Comparison of ENCODE assay signal across 11 cellular contexts in the genomic region with DNA sequence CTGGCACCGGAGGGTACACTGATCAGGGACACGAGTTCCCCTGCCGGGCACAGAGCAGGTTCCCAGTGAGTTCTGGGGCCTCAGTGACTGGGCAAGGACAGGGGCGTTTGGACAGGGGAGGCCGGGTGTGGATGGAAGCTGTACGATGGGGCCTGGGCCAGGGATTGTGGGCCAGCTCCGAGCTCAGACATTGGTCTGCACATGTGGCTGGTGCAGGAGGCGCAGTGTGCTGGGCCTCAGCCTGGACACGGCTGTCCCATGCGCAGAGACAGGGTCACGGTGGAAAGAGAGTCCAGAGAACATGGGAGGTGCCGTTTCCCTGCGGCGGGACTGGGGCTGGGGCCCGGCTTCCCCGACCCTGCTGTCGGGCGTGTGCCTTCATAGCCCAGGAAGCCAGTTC.
DNase-seq lines count a peak whose midpoint lies in the region; ATAC-seq and TF ChIP-seq lines count a peak whose summit lies in the region.
"Had no signal": no experiment of that assay in that cellular context is flagged by ENCODE, and none has a peak within 500 bp of the region (broad histone marks: within the 10 kb centered on the region; RNA-seq: fewer than 3 reads in every experiment).

No MANE protein-coding gene starts in this region.

- H3K4me1 ChIP-seq in SJSA1 (replicated peaks) (peaks cover 39% of the 10 kb centered on the region), heart right ventricle (peaks cover 23 to 56% (median 38%) of the 10 kb centered on the region in 9 donors), urinary bladder (ENCODE audit: insufficient read depth) (peaks cover 2% of the 10 kb centered on the region)

- WGBS in heart right ventricle, 2 donors, result 56 to 69% methylated on average over 18 of the region's 18 CpGs
- WGBS in urinary bladder, result 47% methylated on average over 18 of the region's 18 CpGs

- H3K9me3 ChIP-seq in SJSA1 (replicated peaks) (peaks cover 17% of the 10 kb centered on the region), heart right ventricle (peaks cover 0 to 26% (median 4%) of the 10 kb centered on the region in 11 donors), T-helper 17 cell (ENCODE audit: control insufficient read depth, low read length, poor library complexity, severe bottlenecking) (peaks cover 2% of the 10 kb centered on the region)

- CTCF ChIA-PET in activated CD4-positive, alpha-beta memory T cell treated with anti-CD3 and anti-CD28 coated beads, Interleukin-2, amount 10 ng/mL, durations not matched to agents 7 days and 5 days (lab: Charles Lee), result no interaction called here
- CTCF ChIA-PET in activated CD4-positive, alpha-beta T cell treated with anti-CD3 and anti-CD28 coated beads for 36 hours (lab: Charles Lee), result no interaction called here

- POLR2A ChIA-PET in activated CD4-positive, alpha-beta memory T cell treated with anti-CD3 and anti-CD28 coated beads, Interleukin-2, amount 10 ng/mL, durations not matched to agents 7 days and 5 days (lab: Charles Lee), result no interaction called here
- POLR2A ChIA-PET in activated CD4-positive, alpha-beta T cell treated with anti-CD3 and anti-CD28 coated beads for 36 hours (lab: Charles Lee), result no interaction called here

- H3K4me1 Mint-ChIP-seq in osteocyte (ENCODE audit: unreplicated experiment), result peaks cover 32% of the 10 kb centered on the region
- H3K4me1 Mint-ChIP-seq in T-helper 17 cell, result no peaks in the 10 kb centered on the region
- no peaks in the 10 kb centered on the region for H3K4me1 Mint-ChIP-seq in activated CD4-positive, alpha-beta memory T cell treated with anti-CD3 and anti-CD28 coated beads, Interleukin-2, amount 10 ng/mL, durations not matched to agents 7 days and 5 days
- no peaks in the 10 kb centered on the region for H3K4me1 Mint-ChIP-seq in activated CD4-positive, alpha-beta T cell treated with anti-CD3 and anti-CD28 coated beads for 36 hours

- no peak overlapping the region for H3K4me3 ChIP-seq in SJSA1
- no peak overlapping the region for H3K4me3 ChIP-seq in heart right ventricle
- no peak overlapping the region for H3K4me3 ChIP-seq in urinary bladder (ENCODE audit: low read depth, low read length)

- no peak for TF ChIP-seq CTCF in heart right ventricle (IDR thresholded peaks at IDR 0.05)
- no peak for TF ChIP-seq CTCF in osteocyte (IDR thresholded peaks at IDR 0.05)

- intact Hi-C loops in heart right ventricle (cut with DNase I), result loop anchor here in 3 of 10 donors (2.0 to 5.0 kb wide), 3 partner anchors 57 to 62 kb away; partner anchors contain the start of gene CDKN1C (in 2 of the 3)
- intact Hi-C loops in activated CD4-positive, alpha-beta T cell treated with anti-CD3 and anti-CD28 coated beads for 36 hours (cut with DNase I, micrococcal nuclease), result no loop called here

- H3K27me3 Mint-ChIP-seq in osteocyte (ENCODE audit: unreplicated experiment) (no peaks in the 10 kb centered on the region), T-helper 17 cell (no peaks in the 10 kb centered on the region)
- H3K27me3 Mint-ChIP-seq in activated CD4-positive, alpha-beta memory T cell treated with anti-CD3 and anti-CD28 coated beads, Interleukin-2, amount 10 ng/mL, durations not matched to agents 7 days and 5 days, result no peaks in the 10 kb centered on the region
- H3K27me3 Mint-ChIP-seq in activated CD4-positive, alpha-beta T cell treated with anti-CD3 and anti-CD28 coated beads for 36 hours, result no peaks in the 10 kb centered on the region

- H3K27ac ChIP-seq in SJSA1 (peak overlapping the region; percentile 94), heart right ventricle (peak overlapping the region; percentile 8 to 96 (median 88)), urinary bladder (ENCODE audit: low read depth) (peak overlapping the region; percentile 89)

- no peaks in the 10 kb centered on the region for H3K36me3 ChIP-seq in SJSA1
- no peaks in the 10 kb centered on the region for H3K36me3 ChIP-seq in heart right ventricle
- H3K36me3 ChIP-seq in urinary bladder (ENCODE audit: insufficient read depth), result no peaks in the 10 kb centered on the region

- H3K9me3 Mint-ChIP-seq in osteocyte (ENCODE audit: unreplicated experiment), result peaks cover 38% of the 10 kb centered on the region
- H3K9me3 Mint-ChIP-seq in activated CD4-positive, alpha-beta memory T cell treated with anti-CD3 and anti-CD28 coated beads, Interleukin-2, amount 10 ng/mL, durations not matched to agents 7 days and 5 days, result peaks cover 51% of the 10 kb centered on the region
- peaks cover 33% of the 10 kb centered on the region for H3K9me3 Mint-ChIP-seq in activated CD4-positive, alpha-beta T cell treated with anti-CD3 and anti-CD28 coated beads for 36 hours (ENCODE audit: low read depth)

- H3K36me3 Mint-ChIP-seq in osteocyte (ENCODE audit: unreplicated experiment), result peaks cover 11% of the 10 kb centered on the region
- peaks cover 6% of the 10 kb centered on the region for H3K36me3 Mint-ChIP-seq in T-helper 17 cell (ENCODE audit: low read depth)
- H3K36me3 Mint-ChIP-seq in activated CD4-positive, alpha-beta memory T cell treated with anti-CD3 and anti-CD28 coated beads, Interleukin-2, amount 10 ng/mL, durations not matched to agents 7 days and 5 days (ENCODE audit: low read depth), result peaks cover 17% of the 10 kb centered on the region
- peaks cover 22% of the 10 kb centered on the region for H3K36me3 Mint-ChIP-seq in activated CD4-positive, alpha-beta T cell treated with anti-CD3 and anti-CD28 coated beads for 36 hours (ENCODE audit: low read depth)

- ATAC-seq in heart right ventricle (peak; percentile 16 to 65 (median 42)), T-helper 17 cell (no peak)
- no peak for ATAC-seq in activated CD4-positive, alpha-beta T cell treated with anti-CD3 and anti-CD28 coated beads for 36 hours

- H3K27ac Mint-ChIP-seq in osteocyte (ENCODE audit: unreplicated experiment) (peak overlapping the region; percentile 70), T-helper 17 cell (no peak overlapping the region)
- no peak overlapping the region for H3K27ac Mint-ChIP-seq in activated CD4-positive, alpha-beta memory T cell treated with anti-CD3 and anti-CD28 coated beads, Interleukin-2, amount 10 ng/mL, durations not matched to agents 7 days and 5 days
- no peak overlapping the region for H3K27ac Mint-ChIP-seq in activated CD4-positive, alpha-beta T cell treated with anti-CD3 and anti-CD28 coated beads for 36 hours

- DNase-seq in SJSA1 (ENCODE audit: low read depth in 1 of 2, low spot score in 2 of 2) (no peak), heart right ventricle (no peak), osteocyte (ENCODE audit: extremely low spot score, unreplicated experiment) (no peak), T-helper 17 cell (no peak)
- no peak for DNase-seq in activated CD4-positive, alpha-beta memory T cell treated with anti-CD3 and anti-CD28 coated beads, Interleukin-2, amount 10 ng/mL, durations not matched to agents 7 days and 5 days
- no peak for DNase-seq in activated CD4-positive, alpha-beta T cell treated with anti-CD3 and anti-CD28 coated beads for 36 hours
- DNase-seq: GOT3, NCI-H1105, NCI-H510A treated with DMSO at 0.1 percent for 48 hours had no signal

- H3K27me3 ChIP-seq in SJSA1 (replicated peaks), result no peaks in the 10 kb centered on the region
- no peaks in the 10 kb centered on the region for H3K27me3 ChIP-seq in heart right ventricle

- H3K4me3 Mint-ChIP-seq in osteocyte (ENCODE audit: unreplicated experiment) (no peak overlapping the region), T-helper 17 cell (no peak overlapping the region)
- H3K4me3 Mint-ChIP-seq in activated CD4-positive, alpha-beta memory T cell treated with anti-CD3 and anti-CD28 coated beads, Interleukin-2, amount 10 ng/mL, durations not matched to agents 7 days and 5 days, result no peak overlapping the region
- no peak overlapping the region for H3K4me3 Mint-ChIP-seq in activated CD4-positive, alpha-beta T cell treated with anti-CD3 and anti-CD28 coated beads for 36 hours
- H3K4me3 Mint-ChIP-seq: central memory CD8-positive, alpha-beta T cell had no signal

Comparison
In these comparisons a context has a peak if more than half of its experiments do, and no peak if none do; other contexts are left out.
1. ATAC-seq: peak in heart right ventricle (8 of 8); none in T-helper 17 cell (single experiment) and activated CD4-positive, alpha-beta T cell treated with anti-CD3 and anti-CD28 coated beads for 36 hours (single experiment).
2. Peak in every context shown above with its lines, with median percentiles within 50 percentile points of each other: H3K27ac ChIP-seq.